In the genomic region with DNA sequence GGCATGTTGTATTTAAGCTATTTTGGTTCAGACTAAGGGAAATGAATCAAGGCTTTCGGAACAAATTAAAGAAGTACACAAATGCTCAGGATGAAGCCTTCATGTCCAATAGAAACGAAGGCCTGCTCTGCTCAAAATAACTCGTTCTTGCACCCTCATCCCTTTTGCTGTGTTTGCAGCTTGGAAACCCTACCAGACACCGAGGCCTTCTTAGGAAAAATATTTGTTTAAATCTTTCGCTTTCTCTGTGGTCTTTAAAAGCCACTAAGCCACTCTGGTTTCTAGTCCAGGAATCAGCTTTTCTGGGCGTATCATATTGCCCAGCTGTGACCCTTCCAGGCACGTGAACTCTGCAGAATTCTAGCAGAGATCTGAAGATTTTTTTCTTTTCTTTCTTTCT, we compare ENCODE assay signal across 13 cellular contexts.
DNase-seq lines count a peak whose midpoint lies in the region; ATAC-seq and TF ChIP-seq lines count a peak whose summit lies in the region.
"Had no signal": no experiment of that assay in that cellular context is flagged by ENCODE, and none has a peak within 500 bp of the region (broad histone marks: within the 10 kb centered on the region; RNA-seq: fewer than 3 reads in every experiment).

No MANE protein-coding gene starts in this region.

- 93% methylated on average over 7 of the region's 7 CpGs for WGBS in mammary epithelial cell (ENCODE audit: low coverage, missing lambda C conversion rate)
- 41 to 64% (median 57%) methylated on average over 7 of the region's 7 CpGs for WGBS in stomach, 5 donors

- TF ChIP-seq CTCF in KMS-11 (conservative IDR thresholded peaks at IDR 0.05; ENCODE audit: low read depth, low read length) (no peak), mammary epithelial cell (conservative IDR thresholded peaks at IDR 0.05 in 1 of 2, IDR thresholded peaks at IDR 0.05 in 1 of 2; ENCODE audit: extremely low read depth in 1 of 2, insufficient read depth in 1 of 2, low read depth in 1 of 2, low read length in 2 of 2) (no peak), stomach (IDR thresholded peaks at IDR 0.05) (no peak)

- dilution Hi-C loops in mammary epithelial cell (cut with HindIII; ENCODE audit: low sequenced_read_pairs) = no loop called here

- no TSS peak for BruUV-seq in mammary epithelial cell (replicated peaks; lab: Mats Ljungman, UMichigan)

- H3K79me2 ChIP-seq in KMS-11 (ENCODE audit: insufficient read depth, low read depth) = no peaks in the 10 kb centered on the region
- peaks cover 9% of the 10 kb centered on the region for H3K79me2 ChIP-seq in mammary epithelial cell (ENCODE audit: insufficient read depth, low read length)

- H4K20me1 ChIP-seq in KMS-11 (ENCODE audit: insufficient read depth) (no peaks in the 10 kb centered on the region), mammary epithelial cell (ENCODE audit: insufficient read depth, low read length) (no peaks in the 10 kb centered on the region)

- H3K4me2 ChIP-seq in KMS-11 = peak overlapping the region; percentile 56
- H3K4me2 ChIP-seq in mammary epithelial cell (ENCODE audit: insufficient read depth, low read depth, low read length) = peak overlapping the region; percentile 17

- peaks cover 28% of the 10 kb centered on the region for H3K4me1 ChIP-seq in KMS-11 (ENCODE audit: low read depth, poor library complexity, severe bottlenecking)
- peaks cover 19% of the 10 kb centered on the region for H3K4me1 ChIP-seq in mammary epithelial cell (ENCODE audit: insufficient read depth, low read length)
- peaks cover 0 to 18% (median 8%) of the 10 kb centered on the region in 4 donors for H3K4me1 ChIP-seq in stomach

- H3K27ac ChIP-seq in KMS-11 = no peak overlapping the region; the same call in 1 of the 2 replicates
- H3K27ac ChIP-seq in mammary epithelial cell (ENCODE audit: insufficient read depth, low read depth, low read length) = peak overlapping the region; percentile 56
- peak overlapping the region in 4 of 5 donors; percentile 64 to 83 (median 73) for H3K27ac ChIP-seq in stomach
- H3K27ac ChIP-seq: brain microvascular endothelial cell had no signal

- in situ Hi-C loops in mammary epithelial cell (cut with MboI; ENCODE audit: low sequenced_read_pairs in 2 of 2) = loop anchor here in 1 of 2 donors (25.0 kb wide), 1 partner anchor 364 kb away; no protein-coding TSS in a partner anchor

- H3K4me3 ChIP-seq in KMS-11 (IDR thresholded peaks at IDR 0.05; ENCODE audit: insufficient read depth, low read depth, low read length) (no peak overlapping the region), mammary epithelial cell (replicated peaks in 1 of 3; ENCODE audit: insufficient read depth in 1 of 3, low read depth in 2 of 3, low read length in 3 of 3) (no peak overlapping the region), stomach (no peak overlapping the region)

- H3K9me3 ChIP-seq in mammary epithelial cell (replicated peaks; ENCODE audit: insufficient read depth, low read length) (no peaks in the 10 kb centered on the region), stomach (no peaks in the 10 kb centered on the region)

- no peaks in the 10 kb centered on the region for H3K36me3 ChIP-seq in KMS-11 (ENCODE audit: insufficient read depth)
- H3K36me3 ChIP-seq in mammary epithelial cell (ENCODE audit: insufficient read depth, low read length) = no peaks in the 10 kb centered on the region
- no peaks in the 10 kb centered on the region for H3K36me3 ChIP-seq in stomach
- H3K36me3 ChIP-seq: brain microvascular endothelial cell had no signal

- CTCF ChIA-PET in mammary epithelial cell (lab: Charles Lee; ENCODE audit: low non-redundant PET) = no interaction called here

- TF ChIP-seq POLR2A in stomach (IDR thresholded peaks at IDR 0.05) = no peak

- H3K9ac ChIP-seq in KMS-11 (no peak overlapping the region), mammary epithelial cell (ENCODE audit: insufficient read depth, low read length) (peak overlapping the region; percentile 30)

- TF ChIP-seq EP300 in stomach (IDR thresholded peaks at IDR 0.05) = no peak

- peak overlapping the region; percentile 11; the same call in 1 of the 2 replicates for H2AFZ ChIP-seq in KMS-11 (ENCODE audit: low read depth)
- peak overlapping the region; percentile 78 for H2AFZ ChIP-seq in mammary epithelial cell (ENCODE audit: low read depth, low read length)

- DNase-seq in mammary epithelial cell (no peak), iris pigment epithelial cell (ENCODE audit: low read depth) (peak; percentile 57), stomach (no peak), cortex of kidney (lab: John Stamatoyannopoulos, UW) (no peak)
- DNase-seq in activated CD4-positive, CD25-positive, alpha-beta regulatory T cell (lab: John Stamatoyannopoulos, UW) = no peak
- DNase-seq: DND-41; naive thymus-derived CD8-positive, alpha-beta T cell; NCI-H146; NCI-H774 had no signal

- intact Hi-C loops in mammary epithelial cell (cut with micrococcal nuclease) = no loop called here
- intact Hi-C loops in stomach (cut with DNase I; ENCODE audit: low total_unique reads) = no loop called here

- no peaks in the 10 kb centered on the region for H3K27me3 ChIP-seq in KMS-11 (ENCODE audit: insufficient read depth, low read depth)
- no peaks in the 10 kb centered on the region for H3K27me3 ChIP-seq in mammary epithelial cell (ENCODE audit: insufficient read depth, low read length)
- peaks cover 0 to 8% (median 0%) of the 10 kb centered on the region in 3 donors for H3K27me3 ChIP-seq in stomach
- H3K27me3 ChIP-seq: brain microvascular endothelial cell had no signal

- ATAC-seq in GM19463 (IDR thresholded peaks at IDR 0.05; ENCODE audit: unreplicated experiment) = no peak
- no peak for ATAC-seq in GM18498 (IDR thresholded peaks at IDR 0.05; ENCODE audit: unreplicated experiment)
- ATAC-seq: naive thymus-derived CD8-positive, alpha-beta T cell had no signal
